In the genomic region with DNA sequence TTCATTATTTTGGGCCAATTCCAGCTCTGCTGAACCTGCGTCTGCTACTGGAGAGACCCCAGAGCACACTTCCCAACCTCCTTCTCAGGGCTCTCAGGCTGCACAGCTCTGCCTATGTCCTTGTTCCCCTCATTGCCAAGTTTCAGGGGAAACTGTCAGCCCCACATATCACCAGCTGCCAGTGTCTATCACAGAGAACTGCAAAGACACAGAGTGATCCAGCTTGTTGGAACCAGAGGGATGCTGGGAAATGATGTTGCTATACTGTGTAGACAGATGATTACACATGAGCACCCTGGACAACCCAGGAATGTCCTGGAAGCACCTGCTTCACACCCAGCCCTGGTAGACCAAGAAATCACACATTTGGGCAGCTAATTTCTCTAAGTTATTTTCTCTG, we compare ENCODE assay signal across 20 cellular contexts.
A peak's percentile ranks its signal among the peaks of the same experiment; 100 is the strongest.
DNase-seq lines count a peak whose midpoint lies in the region; ATAC-seq, FAIRE-seq and TF ChIP-seq lines count a peak whose summit lies in the region.
"Had no signal": no experiment of that assay in that cellular context is flagged by ENCODE, and none has a peak within 500 bp of the region (broad histone marks: within the 10 kb centered on the region; RNA-seq: fewer than 3 reads in every experiment).

No MANE protein-coding gene starts in this region.

- POLR2A ChIA-PET in PC-3 (lab: Charles Lee; ENCODE audit: unreplicated experiment) = interaction anchor here (0.6 kb wide), 1 partner anchor 1246 kb away, joined by 10 read pairs; no protein-coding TSS in a partner anchor

- BruUV-seq in PC-3 (replicated peaks; lab: Mats Ljungman, UMichigan) = no TSS peak

- H3K9me2 ChIP-seq in PC-3 (replicated peaks; ENCODE audit: low read length) (no peaks in the 10 kb centered on the region), hepatocyte (replicated peaks; ENCODE audit: insufficient read depth) (no peaks in the 10 kb centered on the region)
- H3K9me2 ChIP-seq: SK-N-SH had no signal

- 0 out of 2 replicates have a peak, but pooled peaks cover 4% of the 10 kb centered on the region for H3K9me3 ChIP-seq in PC-3 (ENCODE audit: low read length)
- no peaks in the 10 kb centered on the region for H3K9me3 ChIP-seq in esophagus (ENCODE audit: control insufficient read depth in 2 of 2, insufficient read depth in 1 of 2, low read depth in 1 of 2, low read length in 1 of 2)
- H3K9me3 ChIP-seq in gastrocnemius medialis = no peaks in the 10 kb centered on the region
- H3K9me3 ChIP-seq in hepatocyte (ENCODE audit: low read depth) = no peaks in the 10 kb centered on the region
- H3K9me3 ChIP-seq in pancreas = no peaks in the 10 kb centered on the region

- intact Hi-C loops in PC-3 (cut with micrococcal nuclease) (no loop called here), gastrocnemius medialis (cut with DNase I; ENCODE audit: low total_unique reads) (no loop called here), pancreas (cut with DNase I) (no loop called here)

- peak; percentile 64 for DNase-seq in DMS53 (lab: John Stamatoyannopoulos, UW)
- peak; percentile 11 for DNase-seq in PC-3
- DNase-seq in gastrocnemius medialis = no peak
- no peak for DNase-seq in hepatocyte (ENCODE audit: low spot score)
- DNase-seq in NCI-H128 (lab: John Stamatoyannopoulos, UW; ENCODE audit: unreplicated experiment) = no peak
- no peak for DNase-seq in pancreas
- DNase-seq: MV-4-11, NCI-H1105, NCI-H2029 treated with DMSO at 0.1 percent for 48 hours, NCI-H446 treated with DMSO at 0.1 percent for 48 hours, NCI-H526, NCI-H82, SIG-M5, SK-N-SH had no signal

- in situ Hi-C loops in gastrocnemius medialis (cut with MboI; ENCODE audit: low sequenced_read_pairs in 4 of 4) = no loop called here

- H3K4me1 ChIP-seq in PC-3 (ENCODE audit: insufficient read depth, low read length) (peaks cover 80% of the 10 kb centered on the region), esophagus (ENCODE audit: control insufficient read depth in 2 of 2, insufficient read depth in 2 of 2, low read length in 1 of 2) (peaks cover 0 to 24% of the 10 kb centered on the region in 2 donors), gastrocnemius medialis (peaks cover 0 to 6% of the 10 kb centered on the region in 2 donors), hepatocyte (ENCODE audit: insufficient read depth) (peaks cover 14% of the 10 kb centered on the region), pancreas (peaks cover 0 to 5% (median 0%) of the 10 kb centered on the region in 3 donors)

- H2AFZ ChIP-seq in PC-3 (ENCODE audit: low read length) (0 out of 2 replicates have a peak overlapping the region, but pooled peaks have one; percentile 14), hepatocyte (no peak overlapping the region)

- H3K4me3 ChIP-seq in PC-3 (ENCODE audit: low read length) (no peak overlapping the region), esophagus (ENCODE audit: low read depth in 1 of 2, low read length in 2 of 2) (no peak overlapping the region), gastrocnemius medialis (no peak overlapping the region), hepatocyte (no peak overlapping the region), pancreas (no peak overlapping the region)

- H3K27ac ChIP-seq in PC-3 (ENCODE audit: low read length) = peak overlapping the region; percentile 99
- H3K27ac ChIP-seq in esophagus (ENCODE audit: low read depth in 2 of 2, low read length in 1 of 2) = peak overlapping the region; percentile 50 to 63
- H3K27ac ChIP-seq in gastrocnemius medialis = no peak overlapping the region
- no peak overlapping the region for H3K27ac ChIP-seq in hepatocyte
- no peak overlapping the region for H3K27ac ChIP-seq in pancreas
- H3K27ac ChIP-seq: HL-60, RWPE1 had no signal

- TF ChIP-seq POLR2A in gastrocnemius medialis (IDR thresholded peaks at IDR 0.05) = no peak

- H4K20me1 ChIP-seq in PC-3 (ENCODE audit: low read length) (no peaks in the 10 kb centered on the region), hepatocyte (ENCODE audit: insufficient read depth, poor library complexity, severe bottlenecking) (no peaks in the 10 kb centered on the region)

- ATAC-seq in PC-3 (no peak), gastrocnemius medialis (peak; percentile 36 to 44), pancreas (no peak)
- ATAC-seq: Panc1 had no signal

- H3K9ac ChIP-seq in PC-3 (ENCODE audit: low read length) = peak overlapping the region; percentile 7; the same call in 1 of the 2 replicates
- H3K9ac ChIP-seq: SK-N-SH had no signal

- CTCF ChIA-PET in PC-3 (lab: Charles Lee) = interaction anchor here (0.6 kb wide), 1 partner anchor 272 kb away, joined by 3 read pairs; no protein-coding TSS in a partner anchor

- H3K4me2 ChIP-seq in PC-3 (ENCODE audit: low read length) (peak overlapping the region; percentile 31), hepatocyte (no peak overlapping the region)
- H3K4me2 ChIP-seq: SK-N-SH had no signal

- no peaks in the 10 kb centered on the region for H3K27me3 ChIP-seq in PC-3 (ENCODE audit: low read length)
- no peaks in the 10 kb centered on the region for H3K27me3 ChIP-seq in esophagus (ENCODE audit: control insufficient read depth in 1 of 2, insufficient read depth in 2 of 2, low read length in 2 of 2)
- no peaks in the 10 kb centered on the region for H3K27me3 ChIP-seq in gastrocnemius medialis
- H3K27me3 ChIP-seq in hepatocyte = no peaks in the 10 kb centered on the region
- H3K27me3 ChIP-seq in pancreas = no peaks in the 10 kb centered on the region

- 87 to 96% methylated on average over 1 of the region's 1 CpG for WGBS in esophagus, 2 donors
- 100% methylated on average over 1 of the region's 1 CpG for WGBS in hepatocyte (ENCODE audit: low lambda C conversion rate, missing lambda C conversion rate)
- WGBS in pancreas, 2 donors = 90 to 95% methylated on average over 1 of the region's 1 CpG

- H3K36me3 ChIP-seq in PC-3 (ENCODE audit: low read depth, low read length) (0 out of 2 replicates have a peak, but pooled peaks cover 2% of the 10 kb centered on the region), esophagus (ENCODE audit: control insufficient read depth in 2 of 2, insufficient read depth in 2 of 2, low read length in 1 of 2) (no peaks in the 10 kb centered on the region), gastrocnemius medialis (no peaks in the 10 kb centered on the region), hepatocyte (replicated peaks; ENCODE audit: insufficient read depth, low read depth) (no peaks in the 10 kb centered on the region), pancreas (no peaks in the 10 kb centered on the region)

- TF ChIP-seq CTCF in PC-3 (conservative IDR thresholded peaks at IDR 0.05; ENCODE audit: low read depth, low read length) (no peak), gastrocnemius medialis (IDR thresholded peaks at IDR 0.05 in 4 of 5, conservative IDR thresholded peaks at IDR 0.05 in 1 of 5) (no peak), hepatocyte (IDR thresholded peaks at IDR 0.05; ENCODE audit: poor library complexity) (no peak), pancreas (IDR thresholded peaks at IDR 0.05) (no peak)

- H3K79me2 ChIP-seq in PC-3 (ENCODE audit: low read length) (peaks cover 6% of the 10 kb centered on the region; the same call in 1 of the 2 replicates), hepatocyte (no peaks in the 10 kb centered on the region)

- peaks cover 33% of the 10 kb centered on the region for H3F3A ChIP-seq in PC-3 (ENCODE audit: low read length, unreplicated experiment)

- FAIRE-seq in pancreas (lab: Jason Lieb, UNC) = no peak
- FAIRE-seq: GM19239, H54 had no signal

Comparison
In these comparisons a context has a peak if more than half of its experiments do, and no peak if none do; other contexts are left out.
1. DNase-seq: peak in DMS53 (single experiment) and PC-3 (single experiment); none in gastrocnemius medialis (0 of 2), hepatocyte (single experiment), NCI-H128 (single experiment) and pancreas (0 of 6).
2. ATAC-seq: peak in gastrocnemius medialis (2 of 2); none in PC-3 (single experiment) and pancreas (0 of 4).
3. H3K27ac ChIP-seq: peak in PC-3 (single experiment) and esophagus (2 of 2); none in gastrocnemius medialis (0 of 4), hepatocyte (single experiment) and pancreas (0 of 4).